In genomic region chr13:107025991-107026390, GRCh38 we compare ENCODE assay signal across 14 cellular contexts.
DNase-seq lines count a peak whose midpoint lies in the region; ATAC-seq and TF ChIP-seq lines count a peak whose summit lies in the region.
"Had no signal": no experiment of that assay in that cellular context is flagged by ENCODE, and none has a peak within 500 bp of the region (broad histone marks: within the 10 kb centered on the region; RNA-seq: fewer than 3 reads in every experiment).

No MANE protein-coding gene starts in this region.

- no peaks in the 10 kb centered on the region for H3K9me2 ChIP-seq in PC-9 (ENCODE audit: insufficient read depth)
- H3K9me2 ChIP-seq in OCI-LY7 (ENCODE audit: insufficient read depth, low read length): no peaks in the 10 kb centered on the region

- ATAC-seq in left lung: peak; percentile 75
- ATAC-seq in GM21737 (IDR thresholded peaks at IDR 0.05; ENCODE audit: unreplicated experiment): no peak
- ATAC-seq in HG03432 (IDR thresholded peaks at IDR 0.05; ENCODE audit: unreplicated experiment): no peak
- ATAC-seq: esophagus mucosa had no signal

- H2AFZ ChIP-seq in PC-9: no peak overlapping the region
- no peak overlapping the region for H2AFZ ChIP-seq in OCI-LY7 (ENCODE audit: low read length)

- H3K4me1 ChIP-seq in PC-9 (replicated peaks; ENCODE audit: insufficient read depth) (peaks cover 8% of the 10 kb centered on the region), left lung (no peaks in the 10 kb centered on the region), OCI-LY7 (ENCODE audit: insufficient read depth, low read length, poor library complexity, severe bottlenecking) (no peaks in the 10 kb centered on the region)

- no peaks in the 10 kb centered on the region for H3K4me1 Mint-ChIP-seq in type B pancreatic cell (ENCODE audit: unreplicated experiment)

- H3K9me3 Mint-ChIP-seq in type B pancreatic cell: no peaks in the 10 kb centered on the region
- H3K9me3 Mint-ChIP-seq: H9 had no signal

- H3K27ac ChIP-seq in PC-9 (no peak overlapping the region), left lung (no peak overlapping the region), OCI-LY7 (ENCODE audit: low read depth, low read length, poor library complexity, severe bottlenecking) (no peak overlapping the region)
- H3K27ac ChIP-seq: KMS-11, VCaP had no signal

- H3K9me3 ChIP-seq in PC-9 (ENCODE audit: insufficient read depth, low read depth) (no peaks in the 10 kb centered on the region), left lung (no peaks in the 10 kb centered on the region), OCI-LY7 (ENCODE audit: low read length) (no peaks in the 10 kb centered on the region)

- intact Hi-C loops in PC-9 (cut with micrococcal nuclease; ENCODE audit: unreplicated experiment) (no loop called here), left lung (cut with DNase I) (no loop called here), OCI-LY7 (cut with micrococcal nuclease; ENCODE audit: unreplicated experiment) (no loop called here)

- no peaks in the 10 kb centered on the region for H3K36me3 ChIP-seq in PC-9 (ENCODE audit: low read depth)
- H3K36me3 ChIP-seq in left lung: no peaks in the 10 kb centered on the region
- no peaks in the 10 kb centered on the region for H3K36me3 ChIP-seq in OCI-LY7 (ENCODE audit: insufficient read depth, low read length)

- TF ChIP-seq CTCF in PC-9 (conservative IDR thresholded peaks at IDR 0.05) (no peak), left lung (IDR thresholded peaks at IDR 0.05) (no peak), type B pancreatic cell (conservative IDR thresholded peaks at IDR 0.05) (no peak), OCI-LY7 (conservative IDR thresholded peaks at IDR 0.05; ENCODE audit: low read length) (no peak)

- BruUV-seq in PC-9 (replicated peaks; lab: Mats Ljungman, UMichigan) (no TSS peak), OCI-LY7 (replicated peaks; lab: Mats Ljungman, UMichigan) (no TSS peak)

- H3K4me2 ChIP-seq in PC-9 (no peak overlapping the region), OCI-LY7 (ENCODE audit: low read length) (no peak overlapping the region)
- H3K4me2 ChIP-seq: KMS-11 had no signal

- no peaks in the 10 kb centered on the region for H3K27me3 ChIP-seq in PC-9 (ENCODE audit: insufficient read depth, low read depth)
- H3K27me3 ChIP-seq in left lung: no peaks in the 10 kb centered on the region

- H3K79me2 ChIP-seq in PC-9 (ENCODE audit: low read depth) (no peaks in the 10 kb centered on the region), OCI-LY7 (ENCODE audit: insufficient read depth, low read depth, low read length) (no peaks in the 10 kb centered on the region)

- CTCF ChIA-PET in PC-9 (lab: Charles Lee): no interaction called here
- CTCF ChIA-PET in OCI-LY7 (lab: Charles Lee; ENCODE audit: unreplicated experiment): no interaction called here

- POLR2A ChIA-PET in PC-9 (lab: Charles Lee; ENCODE audit: unreplicated experiment) (no interaction called here), OCI-LY7 (lab: Charles Lee) (no interaction called here)

- H3K36me3 Mint-ChIP-seq in type B pancreatic cell: no peaks in the 10 kb centered on the region

- peak overlapping the region; percentile 40 for H3K27ac Mint-ChIP-seq in type B pancreatic cell
- H3K27ac Mint-ChIP-seq: H9 had no signal

- no peaks in the 10 kb centered on the region for H3K27me3 Mint-ChIP-seq in type B pancreatic cell

- DNase-seq in PC-9 (peak; percentile 42 to 62), dermis microvascular lymphatic vessel endothelial cell (ENCODE audit: low read depth in 2 of 2) (peak; percentile 72 to 79), left lung (no peak), type B pancreatic cell (ENCODE audit: extremely low spot score, unreplicated experiment) (no peak), OCI-LY7 (ENCODE audit: low spot score) (no peak)
- DNase-seq: COR-L47; H9; stimulated activated CD4-positive, alpha-beta T cell treated with anti-CD3 and anti-CD28 coated beads, Interleukin-1b, Interleukin-23, amount 100 ng/mL, for 48 hours; stimulated activated naive CD4-positive, alpha-beta T cell had no signal

- H3F3A ChIP-seq in PC-9 (ENCODE audit: insufficient read depth, low read depth): 0 out of 2 replicates have a peak, but pooled peaks cover 3% of the 10 kb centered on the region

- H3K4me3 ChIP-seq in PC-9: no peak overlapping the region
- H3K4me3 ChIP-seq in left lung: no peak overlapping the region
- no peak overlapping the region for H3K4me3 ChIP-seq in OCI-LY7 (ENCODE audit: low read depth, low read length, poor library complexity, severe bottlenecking)

- H3K4me3 Mint-ChIP-seq in type B pancreatic cell: no peak overlapping the region
- H3K4me3 Mint-ChIP-seq: H9 had no signal

- no peaks in the 10 kb centered on the region for H4K20me1 ChIP-seq in PC-9 (ENCODE audit: insufficient read depth)
- H4K20me1 ChIP-seq in OCI-LY7 (ENCODE audit: insufficient read depth, low read length): no peaks in the 10 kb centered on the region

Comparison
In these comparisons a context has a peak if more than half of its experiments do, and no peak if none do; other contexts are left out.
1. DNase-seq: peak in PC-9 (2 of 2) and dermis microvascular lymphatic vessel endothelial cell (2 of 2); none in left lung (0 of 2), type B pancreatic cell (single experiment) and OCI-LY7 (single experiment).